8 cellular contexts compared by ENCODE assay signal in genomic region chr19:10095948-10096614, GRCh38. TPM values are rescaled to one million over a fixed set of nuclear protein-coding genes. Genes with fewer than 3 reads are reported as not detected.
DNase-seq lines count a peak whose midpoint lies in the region; ATAC-seq and TF ChIP-seq lines count a peak whose summit lies in the region.

No MANE protein-coding gene starts in this region.

- H3K27ac Mint-ChIP-seq in progenitor cell of endocrine pancreas: no peak overlapping the region
- no peak overlapping the region for H3K27ac Mint-ChIP-seq in type B pancreatic cell

- DNase-seq in GM10248 (ENCODE audit: extremely low spot score) (peak; percentile 96), NB4 (ENCODE audit: low read depth) (peak; percentile 98), SKM-1 treated with dmso at 0.1 percent for 144 hours (lab: John Stamatoyannopoulos, UW; ENCODE audit: unreplicated experiment) (peak; percentile 85), cardiac septum (ENCODE audit: low spot score) (peak; percentile 94), progenitor cell of endocrine pancreas (ENCODE audit: low spot score, unreplicated experiment) (peak; percentile 79), type B pancreatic cell (ENCODE audit: extremely low spot score, unreplicated experiment) (peak; percentile 96)
- DNase-seq in activated naive CD8-positive, alpha-beta T cell treated with anti-CD3 and anti-CD28 coated beads, Interleukin-2, amount 50 U/mL, for 16 hours (ENCODE audit: low read depth, low spot score): peak; percentile 74

- POLR2A ChIA-PET in GM10248 (lab: Yijun Ruan, JAX): interaction anchor here (0.6 to 1.4 kb wide), 6 partner anchors 10 to 178 kb away, joined by 3 to 5 read pairs (median 4); partner anchors contain the start of genes EIF3G, P2RY11 and PPAN

- CTCF ChIA-PET in GM10248 (lab: Yijun Ruan, JAX): interaction anchor here (1.0 to 9.6 kb wide), 5 partner anchors 12 to 154 kb away, joined by 4 to 163 read pairs (median 7); partner anchors contain the start of genes EIF3G, P2RY11 and PPAN

- peak; percentile 78 for ATAC-seq in HG02588 (IDR thresholded peaks at IDR 0.05; ENCODE audit: unreplicated experiment)

- H3K27me3 Mint-ChIP-seq in progenitor cell of endocrine pancreas: peaks cover 41% of the 10 kb centered on the region
- peaks cover 19% of the 10 kb centered on the region for H3K27me3 Mint-ChIP-seq in type B pancreatic cell

- H3K4me1 Mint-ChIP-seq in progenitor cell of endocrine pancreas (ENCODE audit: low read depth) (no peaks in the 10 kb centered on the region), type B pancreatic cell (ENCODE audit: unreplicated experiment) (peaks cover 4% of the 10 kb centered on the region)

- TF ChIP-seq CTCF in GM10248 (IDR thresholded peaks at IDR 0.05; ENCODE audit: control extremely low read depth, extremely low read depth, low read depth, missing control alignments): no peak
- no peak for TF ChIP-seq CTCF in NB4 (IDR thresholded peaks at IDR 0.05; ENCODE audit: low read depth, low read length)
- no peak for TF ChIP-seq CTCF in progenitor cell of endocrine pancreas (IDR thresholded peaks at IDR 0.05; ENCODE audit: unreplicated experiment)
- no peak for TF ChIP-seq CTCF in type B pancreatic cell (conservative IDR thresholded peaks at IDR 0.05)

- H3K4me3 Mint-ChIP-seq in progenitor cell of endocrine pancreas (ENCODE audit: low read depth) (no peak overlapping the region), type B pancreatic cell (no peak overlapping the region)

- intact Hi-C loops in cardiac septum (cut with DNase I): no loop called here

- peak; percentile 100 for TF ChIP-seq POLR2A in NB4 (IDR thresholded peaks at IDR 0.05; ENCODE audit: extremely low read depth, insufficient read length)

- peaks cover 1% of the 10 kb centered on the region for H3K36me3 Mint-ChIP-seq in progenitor cell of endocrine pancreas (ENCODE audit: insufficient read depth)
- H3K36me3 Mint-ChIP-seq in type B pancreatic cell: peaks cover 5% of the 10 kb centered on the region

- no peaks in the 10 kb centered on the region for H3K9me3 Mint-ChIP-seq in progenitor cell of endocrine pancreas (ENCODE audit: low read depth)
- no peaks in the 10 kb centered on the region for H3K9me3 Mint-ChIP-seq in type B pancreatic cell

- H3K4me3 ChIP-seq in NB4 (ENCODE audit: low read depth, low read length): peak overlapping the region; percentile 48

RNA-seq across cellular contexts. Expression of gene ANGPTL6, which starts 6.4 kb away (rescaled TPM):
- total RNA-seq in cardiac septum (0.19 TPM), progenitor cell of endocrine pancreas (not detected in 2 replicates), type B pancreatic cell (ENCODE audit: low replicate concordance) (0.27 TPM in 1 of 2 replicates, not detected in the other)

RNA-seq across cellular contexts. Expression of gene SHFL, which starts 10.0 kb away (rescaled TPM):
- total RNA-seq in cardiac septum: 9.4 TPM
- 2.2 and 3.0 TPM in 2 replicates for total RNA-seq in progenitor cell of endocrine pancreas
- total RNA-seq in type B pancreatic cell (ENCODE audit: low replicate concordance): 16.8 and 18.9 TPM in 2 replicates

RNA-seq across cellular contexts. Expression of gene PPAN, which starts 10.1 kb away (rescaled TPM):
- 29.5 TPM for total RNA-seq in cardiac septum
- total RNA-seq in progenitor cell of endocrine pancreas: 51.5 and 54.8 TPM in 2 replicates
- total RNA-seq in type B pancreatic cell (ENCODE audit: low replicate concordance): 59.2 and 62.4 TPM in 2 replicates

RNA-seq across cellular contexts. Expression of gene P2RY11, which starts 15.4 kb away (rescaled TPM):
- total RNA-seq in cardiac septum (10.0 TPM), progenitor cell of endocrine pancreas (20.5 and 23.7 TPM in 2 replicates), type B pancreatic cell (ENCODE audit: low replicate concordance) (22.7 and 26.0 TPM in 2 replicates)

RNA-seq across cellular contexts. Expression of gene EIF3G, which starts 23.6 kb away (rescaled TPM):
- total RNA-seq in cardiac septum: 126 TPM
- 216 and 220 TPM in 2 replicates for total RNA-seq in progenitor cell of endocrine pancreas
- total RNA-seq in type B pancreatic cell (ENCODE audit: low replicate concordance): 179 and 215 TPM in 2 replicates

Comparison
In these comparisons a context has a peak if more than half of its experiments do, and no peak if none do; other contexts are left out.
1. Peak in every context shown above with its lines: DNase-seq, ATAC-seq and H3K4me3 ChIP-seq.